ENCODE assay signal across 12 cellular contexts in the genomic region with DNA sequence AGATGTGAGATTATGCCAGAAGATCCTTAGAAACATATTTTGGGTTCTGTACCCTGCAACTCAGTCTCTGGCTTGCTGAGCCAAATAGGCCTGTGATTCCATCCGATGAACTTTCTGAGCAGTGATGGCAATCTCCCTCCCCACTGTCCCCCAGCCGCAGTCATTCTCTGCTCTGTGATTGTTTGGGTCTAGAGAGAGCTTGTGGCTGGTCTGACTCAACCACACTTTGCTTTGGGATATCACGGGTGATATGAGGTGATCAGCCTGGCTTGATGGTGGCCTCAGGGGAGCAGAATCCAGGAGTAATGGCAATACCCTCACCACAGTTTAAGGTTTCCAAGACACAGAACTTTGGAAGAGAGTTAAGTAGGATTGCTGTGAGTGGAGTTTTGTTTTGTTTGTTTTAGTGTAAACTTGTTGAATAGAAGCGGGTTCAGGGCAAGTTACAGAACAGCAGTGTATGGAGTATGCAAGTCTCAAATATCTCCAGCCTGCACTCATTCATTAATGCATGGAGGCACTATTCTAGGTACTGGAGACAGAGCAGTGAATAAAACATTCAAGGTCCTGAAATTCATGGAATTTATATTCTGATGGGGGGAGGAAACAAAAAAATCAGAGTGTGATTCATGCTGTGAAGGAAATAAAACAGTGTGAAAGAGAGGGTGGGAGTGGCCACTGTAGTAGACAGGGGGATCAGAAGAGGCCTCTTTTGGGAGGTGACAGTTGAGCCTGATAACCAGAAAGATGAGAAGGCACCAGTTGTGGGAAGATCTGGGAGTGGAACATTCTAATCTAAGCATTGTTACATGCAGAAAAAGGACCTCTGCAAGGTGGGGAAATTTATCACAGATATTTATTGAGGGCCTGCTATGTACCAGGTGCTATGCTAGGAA. TPM values are rescaled to one million over a fixed set of nuclear protein-coding genes. Genes with fewer than 3 reads are reported as not detected.
DNase-seq lines count a peak whose midpoint lies in the region; ATAC-seq, FAIRE-seq and TF ChIP-seq lines count a peak whose summit lies in the region.
"Had no signal": no experiment of that assay in that cellular context is flagged by ENCODE, and none has a peak within 500 bp of the region (broad histone marks: within the 10 kb centered on the region; RNA-seq: fewer than 3 reads in every experiment).

No MANE protein-coding gene starts in this region.

- H3K4me1 Mint-ChIP-seq in memory B cell: peaks cover 43% of the 10 kb centered on the region

- H3K9me3 Mint-ChIP-seq in activated naive CD4-positive, alpha-beta T cell treated with anti-CD3 and anti-CD28 coated beads, Interleukin-2, amount 50 U/mL, for 72 hours: no peaks in the 10 kb centered on the region
- H3K9me3 Mint-ChIP-seq in memory B cell: no peaks in the 10 kb centered on the region

- peak in 1 of 2 donors; percentile 13 for ATAC-seq in activated naive CD4-positive, alpha-beta T cell treated with anti-CD3 and anti-CD28 coated beads, Interleukin-2, amount 50 U/mL, for 72 hours
- no peak for ATAC-seq in memory B cell (ENCODE audit: low read depth)
- no peak for ATAC-seq in aorta (ENCODE audit: low FRiP score)

- H3K4me3 Mint-ChIP-seq in memory B cell: no peak overlapping the region

- H3K27ac ChIP-seq in aorta (ENCODE audit: low read depth in 1 of 2, low read length in 2 of 2) (peak overlapping the region in 1 of 2 donors; percentile 21), colonic mucosa (no peak overlapping the region)

- H3K27ac Mint-ChIP-seq in activated naive CD4-positive, alpha-beta T cell treated with anti-CD3 and anti-CD28 coated beads, Interleukin-2, amount 50 U/mL, for 72 hours: peak overlapping the region; percentile 37 to 62
- peak overlapping the region; percentile 41 for H3K27ac Mint-ChIP-seq in memory B cell

- WGBS in aorta, 2 donors: 67 to 76% methylated on average over 4 of the region's 4 CpGs

- FAIRE-seq in D721Med (lab: Jason Lieb, UNC): no peak

- peaks cover 0 to 26% of the 10 kb centered on the region in 2 donors for H3K36me3 Mint-ChIP-seq in activated naive CD4-positive, alpha-beta T cell treated with anti-CD3 and anti-CD28 coated beads, Interleukin-2, amount 50 U/mL, for 72 hours
- peaks cover 20% of the 10 kb centered on the region for H3K36me3 Mint-ChIP-seq in memory B cell

- no peaks in the 10 kb centered on the region for H3K27me3 Mint-ChIP-seq in memory B cell

- H3K4me1 ChIP-seq in adipocyte (ENCODE audit: control insufficient read depth, insufficient read depth, low read length): peaks cover 57% of the 10 kb centered on the region
- H3K4me1 ChIP-seq in aorta (ENCODE audit: control insufficient read depth in 1 of 2, insufficient read depth in 2 of 2, low read length in 2 of 2): peaks cover 0 to 3% of the 10 kb centered on the region in 2 donors
- no peaks in the 10 kb centered on the region for H3K4me1 ChIP-seq in colonic mucosa
- H3K4me1 ChIP-seq: BE2C had no signal

- intact Hi-C loops in aorta (cut with DNase I): loop anchor here in 1 of 2 donors (10.0 kb wide), 1 partner anchor 187 kb away; the partner anchor contains the start of gene EID2B
- intact Hi-C loops in colonic mucosa (cut with DNase I): no loop called here

- H3K27me3 ChIP-seq in adipocyte (replicated peaks; ENCODE audit: control insufficient read depth, insufficient read depth, low read length) (no peaks in the 10 kb centered on the region), aorta (ENCODE audit: control insufficient read depth in 1 of 2, insufficient read depth in 2 of 2, low read length in 1 of 2) (no peaks in the 10 kb centered on the region), colonic mucosa (no peaks in the 10 kb centered on the region)
- H3K27me3 ChIP-seq: BE2C had no signal

- peak overlapping the region; percentile 49 for H3K4me3 ChIP-seq in adipocyte (ENCODE audit: low read length)
- H3K4me3 ChIP-seq in aorta (ENCODE audit: low read length in 2 of 2): no peak overlapping the region
- no peak overlapping the region for H3K4me3 ChIP-seq in colonic mucosa

- peaks cover 26% of the 10 kb centered on the region for H3K36me3 ChIP-seq in adipocyte (ENCODE audit: control insufficient read depth, insufficient read depth, low read length, severe bottlenecking)
- H3K36me3 ChIP-seq in aorta (ENCODE audit: control insufficient read depth in 1 of 2, insufficient read depth in 2 of 2, low read length in 1 of 2): peaks cover 0 to 2% of the 10 kb centered on the region in 2 donors
- H3K36me3 ChIP-seq in colonic mucosa: no peaks in the 10 kb centered on the region

- TF ChIP-seq CTCF in D721Med (IDR thresholded peaks at IDR 0.05; ENCODE audit: insufficient read depth, missing control alignments) (no peak), colonic mucosa (IDR thresholded peaks at IDR 0.05) (no peak)

- DNase-seq in activated naive CD4-positive, alpha-beta T cell treated with anti-CD3 and anti-CD28 coated beads, Interleukin-2, amount 50 U/mL, for 72 hours (ENCODE audit: low spot score in 2 of 2): no peak
- DNase-seq in activated naive CD4-positive, alpha-beta T cell (lab: John Stamatoyannopoulos, UW): no peak
- DNase-seq in adipocyte (ENCODE audit: low read depth): peak; percentile 35
- no peak for DNase-seq in memory B cell (ENCODE audit: low spot score in 2 of 2)
- peak; percentile 18 to 45 for DNase-seq in aorta
- no peak for DNase-seq in D721Med (ENCODE audit: insufficient read length, low spot score)
- no peak for DNase-seq in colonic mucosa
- no peak for DNase-seq in activated effector memory CD4-positive, alpha-beta T cell treated with anti-CD3 and anti-CD28 coated beads, Interleukin-2, amount 50 U/mL, for 16 hours
- DNase-seq: activated gamma-delta T cell, BE2C, NCI-H187 treated with DMSO at 0.1 percent for 48 hours, T-helper 9 cell had no signal

- H3K9me3 ChIP-seq in adipocyte (ENCODE audit: control insufficient read depth, low read length) (no peaks in the 10 kb centered on the region), aorta (ENCODE audit: control insufficient read depth, low read length) (no peaks in the 10 kb centered on the region), colonic mucosa (no peaks in the 10 kb centered on the region)
- H3K9me3 ChIP-seq: BE2C had no signal

- H3K9ac ChIP-seq in adipocyte (ENCODE audit: low read length) (peak overlapping the region; percentile 16), colonic mucosa (ENCODE audit: low read depth in 2 of 2, low read length in 2 of 2) (no peak overlapping the region)

RNA-seq across cellular contexts. Expression of gene SAMD4B, which starts 5.4 kb away (rescaled TPM):
- 10 to 100 TPM; 42.1 to 56.1 TPM for total RNA-seq in activated naive CD4-positive, alpha-beta T cell treated with anti-CD3 and anti-CD28 coated beads, Interleukin-2, amount 50 U/mL, for 72 hours
- total RNA-seq in aorta (100 to 1,000 TPM; 101 to 120 TPM), colonic mucosa (10 to 100 TPM; 63.9 to 73.7 TPM)
- polyA plus RNA-seq in aorta: 100 to 1,000 TPM in 1 of 2 donors, 10 to 100 TPM in 1; 33.6 to 109 TPM

RNA-seq across cellular contexts. Expression of gene GMFG, which starts 11.7 kb away (rescaled TPM):
- total RNA-seq in activated naive CD4-positive, alpha-beta T cell treated with anti-CD3 and anti-CD28 coated beads, Interleukin-2, amount 50 U/mL, for 72 hours: 100 to 1,000 TPM; 315 to 372 TPM
- 10 to 100 TPM; 53.7 to 60.8 TPM for total RNA-seq in aorta
- 10 to 100 TPM in 1 of 2 donors, 1 to 10 TPM in 1; 8.3 to 50.3 TPM for polyA plus RNA-seq in aorta
- total RNA-seq in colonic mucosa: 10 to 100 TPM in 1 of 2 donors, 1 to 10 TPM in 1; 8.7 to 12.7 TPM

RNA-seq across cellular contexts. Expression of gene LRFN1, which starts 26.9 kb away (rescaled TPM):
- total RNA-seq in activated naive CD4-positive, alpha-beta T cell treated with anti-CD3 and anti-CD28 coated beads, Interleukin-2, amount 50 U/mL, for 72 hours: 10 to 100 TPM in 1 of 2 donors, 1 to 10 TPM in 1; 5.3 to 11.2 TPM
- total RNA-seq in aorta (1 to 10 TPM in 1 of 2 donors, under 1 TPM in 1; 0.45 to 1.8 TPM), colonic mucosa (under 1 TPM; 0.25 to 0.29 TPM)
- polyA plus RNA-seq in aorta: not detected

RNA-seq across cellular contexts. Expression of gene PAF1, which starts 43.3 kb away (rescaled TPM):
- total RNA-seq in activated naive CD4-positive, alpha-beta T cell treated with anti-CD3 and anti-CD28 coated beads, Interleukin-2, amount 50 U/mL, for 72 hours: 10 to 100 TPM; 42.2 to 58.2 TPM
- total RNA-seq in aorta (10 to 100 TPM; 33.9 to 34.5 TPM), colonic mucosa (10 to 100 TPM; 31.9 to 41.6 TPM)
- 10 to 100 TPM; 27.7 to 43.8 TPM for polyA plus RNA-seq in aorta

RNA-seq across cellular contexts. Expression of gene MED29, which starts 43.6 kb away (rescaled TPM):
- total RNA-seq in activated naive CD4-positive, alpha-beta T cell treated with anti-CD3 and anti-CD28 coated beads, Interleukin-2, amount 50 U/mL, for 72 hours: 10 to 100 TPM; 22.2 to 23.6 TPM
- total RNA-seq in aorta (10 to 100 TPM; 28.9 to 35.1 TPM), colonic mucosa (10 to 100 TPM; 22.8 to 37.5 TPM)
- polyA plus RNA-seq in aorta: 10 to 100 TPM; 26.0 to 29.7 TPM

Comparison
In these comparisons a context has a peak if more than half of its experiments do, and no peak if none do; other contexts are left out.
1. DNase-seq: peak in adipocyte (single experiment) and aorta (2 of 2); none in activated naive CD4-positive, alpha-beta T cell treated with anti-CD3 and anti-CD28 coated beads, Interleukin-2, amount 50 U/mL, for 72 hours (0 of 2), activated naive CD4-positive, alpha-beta T cell (0 of 4), memory B cell (0 of 2), D721Med (single experiment), colonic mucosa (single experiment) and activated effector memory CD4-positive, alpha-beta T cell treated with anti-CD3 and anti-CD28 coated beads, Interleukin-2, amount 50 U/mL, for 16 hours (single experiment).
2. RNA of gene GMFG, which starts 11.7 kb away (total RNA-seq): 315 to 372 TPM in activated naive CD4-positive, alpha-beta T cell treated with anti-CD3 and anti-CD28 coated beads, Interleukin-2, amount 50 U/mL, for 72 hours; 53.7 to 60.8 TPM in aorta and 8.7 to 12.7 TPM in colonic mucosa; every median in the first group is over 4 times any median in the second.